In the genomic region with DNA sequence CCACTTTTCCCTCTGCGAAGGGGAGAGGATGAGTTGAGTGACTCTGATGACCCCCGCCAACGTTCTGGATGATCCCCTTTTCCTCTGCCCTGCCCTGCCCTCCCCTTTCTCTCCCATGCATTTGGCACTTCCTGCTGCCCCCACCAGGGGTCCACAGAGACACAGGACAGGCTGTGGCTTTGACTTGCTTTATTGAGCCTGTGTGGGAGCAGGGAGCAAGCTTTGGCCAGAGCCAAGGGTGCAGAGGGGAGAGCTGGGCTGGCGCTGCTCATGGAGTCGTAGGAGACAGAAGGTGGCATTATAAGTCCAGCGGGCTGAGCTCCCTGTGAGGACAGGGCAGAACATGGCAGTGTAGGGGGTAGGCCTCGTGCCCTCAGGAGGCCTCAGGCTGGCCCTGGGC, we compare ENCODE assay signal across 8 cellular contexts. TPM values are rescaled to one million over a fixed set of nuclear protein-coding genes. Genes with fewer than 3 reads are reported as not detected.
DNase-seq lines count a peak whose midpoint lies in the region; ATAC-seq, FAIRE-seq and TF ChIP-seq lines count a peak whose summit lies in the region.

No MANE protein-coding gene starts in this region.

- no peaks in the 10 kb centered on the region for H3K9me3 ChIP-seq in upper lobe of left lung
- no peaks in the 10 kb centered on the region for H3K9me3 ChIP-seq in colonic mucosa

- H3K9me3 Mint-ChIP-seq in activated naive CD4-positive, alpha-beta T cell treated with anti-CD3 and anti-CD28 coated beads for 36 hours: no peaks in the 10 kb centered on the region
- no peaks in the 10 kb centered on the region for H3K9me3 Mint-ChIP-seq in osteocyte (ENCODE audit: unreplicated experiment)

- H3K27ac Mint-ChIP-seq in activated naive CD4-positive, alpha-beta T cell treated with anti-CD3 and anti-CD28 coated beads for 36 hours: no peak overlapping the region
- no peak overlapping the region for H3K27ac Mint-ChIP-seq in osteocyte (ENCODE audit: unreplicated experiment)

- intact Hi-C loops in activated naive CD4-positive, alpha-beta T cell treated with anti-CD3 and anti-CD28 coated beads for 36 hours (cut with micrococcal nuclease): loop anchor here (5.0 kb wide), 1 partner anchor 407 kb away; a partner anchor contains a TSS
- intact Hi-C loops in colonic mucosa (cut with DNase I): loop anchor here (5.0 kb wide), 2 partner anchors 52 to 102 kb away; no protein-coding TSS in a partner anchor

- no peak for TF ChIP-seq EP300 in upper lobe of left lung (IDR thresholded peaks at IDR 0.05)

- H3K9ac ChIP-seq in colonic mucosa (ENCODE audit: low read depth in 2 of 2, low read length in 2 of 2): no peak overlapping the region

- 67% methylated on average over 6 to 7 of the region's 7 CpGs for WGBS in upper lobe of left lung, 2 donors

- peaks cover 20% of the 10 kb centered on the region for H3K4me1 Mint-ChIP-seq in activated naive CD4-positive, alpha-beta T cell treated with anti-CD3 and anti-CD28 coated beads for 36 hours (ENCODE audit: low read depth)
- peaks cover 5% of the 10 kb centered on the region for H3K4me1 Mint-ChIP-seq in osteocyte (ENCODE audit: unreplicated experiment)

- H3K27me3 Mint-ChIP-seq in activated naive CD4-positive, alpha-beta T cell treated with anti-CD3 and anti-CD28 coated beads for 36 hours (ENCODE audit: low read depth): peaks cover 2% of the 10 kb centered on the region
- peaks cover 14% of the 10 kb centered on the region for H3K27me3 Mint-ChIP-seq in osteocyte (ENCODE audit: unreplicated experiment)

- H3K27ac ChIP-seq in upper lobe of left lung (no peak overlapping the region), colonic mucosa (no peak overlapping the region)

- peak; percentile 45 for TF ChIP-seq CTCF in bronchial epithelial cell (IDR thresholded peaks at IDR 0.05; ENCODE audit: insufficient read depth, low read length, severe bottlenecking)
- TF ChIP-seq CTCF in osteocyte (IDR thresholded peaks at IDR 0.05): peak; percentile 61
- TF ChIP-seq CTCF in upper lobe of left lung (IDR thresholded peaks at IDR 0.05): peak in 3 of 6 experiments; percentile 13 to 35 (median 24)
- no peak for TF ChIP-seq CTCF in colonic mucosa (IDR thresholded peaks at IDR 0.05)

- no peaks in the 10 kb centered on the region for H3K36me3 Mint-ChIP-seq in activated naive CD4-positive, alpha-beta T cell treated with anti-CD3 and anti-CD28 coated beads for 36 hours (ENCODE audit: low read depth)
- no peaks in the 10 kb centered on the region for H3K36me3 Mint-ChIP-seq in osteocyte (ENCODE audit: unreplicated experiment)

- H3K4me1 ChIP-seq in upper lobe of left lung (peaks cover 5 to 19% (median 9%) of the 10 kb centered on the region in 4 donors), colonic mucosa (no peaks in the 10 kb centered on the region)

- H3K27me3 ChIP-seq in bronchial epithelial cell (ENCODE audit: control insufficient read depth, insufficient read depth, low read length) (peaks cover 2% of the 10 kb centered on the region), upper lobe of left lung (peaks cover 0 to 13% (median 2%) of the 10 kb centered on the region in 4 donors), colonic mucosa (peaks cover 4% of the 10 kb centered on the region)

- H3K36me3 ChIP-seq in bronchial epithelial cell (ENCODE audit: control insufficient read depth, insufficient read depth, low read length): no peaks in the 10 kb centered on the region
- no peaks in the 10 kb centered on the region for H3K36me3 ChIP-seq in upper lobe of left lung
- H3K36me3 ChIP-seq in colonic mucosa: no peaks in the 10 kb centered on the region

- CTCF ChIA-PET in activated naive CD4-positive, alpha-beta T cell treated with anti-CD3 and anti-CD28 coated beads for 36 hours (lab: Charles Lee): interaction anchor here (1.6 to 2.0 kb wide), 2 partner anchors 27 to 59 kb away, joined by 3 to 6 read pairs; no protein-coding TSS in a partner anchor

- ATAC-seq in HG03442 (IDR thresholded peaks at IDR 0.05; ENCODE audit: unreplicated experiment) (no peak), upper lobe of left lung (ENCODE audit: low FRiP score in 2 of 2) (no peak)

- peak; percentile 75 for FAIRE-seq in bronchial epithelial cell (lab: Jason Lieb, UNC)

- no peak overlapping the region for H3K4me3 Mint-ChIP-seq in activated naive CD4-positive, alpha-beta T cell treated with anti-CD3 and anti-CD28 coated beads for 36 hours
- H3K4me3 Mint-ChIP-seq in osteocyte (ENCODE audit: unreplicated experiment): no peak overlapping the region

- H3K4me3 ChIP-seq in bronchial epithelial cell (ENCODE audit: low read depth, low read length) (no peak overlapping the region), upper lobe of left lung (no peak overlapping the region), colonic mucosa (no peak overlapping the region)

- DNase-seq in activated naive CD4-positive, alpha-beta T cell treated with anti-CD3 and anti-CD28 coated beads for 36 hours: peak; percentile 46
- no peak for DNase-seq in activated naive CD4-positive, alpha-beta T cell treated with Interleukin-2 at 50 U/mL for 16 hours
- DNase-seq in NCI-H1930 (lab: John Stamatoyannopoulos, UW): peak; percentile 18 to 19
- DNase-seq in bronchial epithelial cell (ENCODE audit: low read depth): no peak
- no peak for DNase-seq in osteocyte (ENCODE audit: extremely low spot score, unreplicated experiment)
- DNase-seq in upper lobe of left lung: no peak
- DNase-seq in colonic mucosa: no peak

- no peak for TF ChIP-seq POLR2A in upper lobe of left lung (IDR thresholded peaks at IDR 0.05)

RNA-seq across cellular contexts. Expression of a gene that starts 1.6 kb away (rescaled TPM):
- not detected for total RNA-seq in activated naive CD4-positive, alpha-beta T cell treated with anti-CD3 and anti-CD28 coated beads for 36 hours
- total RNA-seq in bronchial epithelial cell (not detected in 2 replicates), osteocyte (not detected in 2 replicates), upper lobe of left lung (not detected), colonic mucosa (under 1 TPM in 1 of 2 donors, not detected in 1; 0.49 TPM)

RNA-seq across cellular contexts. Expression of a gene that starts 13.1 kb away (rescaled TPM):
- not detected for total RNA-seq in activated naive CD4-positive, alpha-beta T cell treated with anti-CD3 and anti-CD28 coated beads for 36 hours
- total RNA-seq in bronchial epithelial cell (0.26 and 0.79 TPM in 2 replicates), osteocyte (not detected in 2 replicates), upper lobe of left lung (under 1 TPM in 1 of 6 donors, not detected in 5; 0.60 TPM), colonic mucosa (100 to 1,000 TPM in 1 of 2 donors, 10 to 100 TPM in 1; 73.8 to 258 TPM)

RNA-seq across cellular contexts. Expression of a gene that starts 33.3 kb away (rescaled TPM):
- 1 to 10 TPM; 2.3 to 2.5 TPM for total RNA-seq in activated naive CD4-positive, alpha-beta T cell treated with anti-CD3 and anti-CD28 coated beads for 36 hours
- total RNA-seq in bronchial epithelial cell: 0.13 and 0.26 TPM in 2 replicates
- 3.5 and 4.4 TPM in 2 replicates for total RNA-seq in osteocyte
- total RNA-seq in upper lobe of left lung: 1 to 10 TPM in 2 of 6 donors, under 1 TPM in 3, not detected in 1; 0.20 to 2.0 (median 0.74) TPM
- 1 to 10 TPM; 1.1 to 2.8 TPM for total RNA-seq in colonic mucosa

Comparison
In these comparisons a context has a peak if more than half of its experiments do, and no peak if none do; other contexts are left out.
1. DNase-seq: peak in activated naive CD4-positive, alpha-beta T cell treated with anti-CD3 and anti-CD28 coated beads for 36 hours (single experiment) and NCI-H1930 (2 of 2); none in activated naive CD4-positive, alpha-beta T cell treated with Interleukin-2 at 50 U/mL for 16 hours (single experiment), bronchial epithelial cell (single experiment), osteocyte (single experiment), upper lobe of left lung (0 of 2) and colonic mucosa (single experiment).
2. RNA of a gene that starts 13.1 kb away (total RNA-seq): 73.8 to 258 TPM in colonic mucosa; 0.26 to 0.79 TPM in bronchial epithelial cell, not detected in activated naive CD4-positive, alpha-beta T cell treated with anti-CD3 and anti-CD28 coated beads for 36 hours, not detected in osteocyte and 0.60 TPM in upper lobe of left lung; every median in the first group is over 10 times any median in the second.